ENCODE assay signal across 16 cellular contexts in genomic region chr12:51013441-51013840, GRCh38.
"Had no signal": no experiment of that assay in that cellular context is flagged by ENCODE, and none has a peak within 500 bp of the region (broad histone marks: within the 10 kb centered on the region; RNA-seq: fewer than 3 reads in every experiment).

No MANE protein-coding gene starts in this region.

- H3K36me3 ChIP-seq: brain microvascular endothelial cell, left lung, ovary had no signal

- H3K4me3 ChIP-seq: esophagus squamous epithelium, left lung, ovary had no signal

- DNase-seq: activated CD4-positive, CD25-positive, alpha-beta regulatory T cell treated with anti-CD3 and anti-CD28 coated beads, Interleukin-2, amount 50 U/mL, for 72 hours; activated CD8-positive, alpha-beta memory T cell treated with anti-CD3 and anti-CD28 coated beads, Interleukin-2, amount 50 U/mL, for 4 hours; activated CD8-positive, alpha-beta T cell treated with anti-CD3 and anti-CD28 coated beads for 36 hours; brain microvascular endothelial cell; endodermal cell; esophagus squamous epithelium; foreskin fibroblast; head of caudate nucleus; left lung; mesenchymal stem cell; ovary; stimulated activated CD4-positive, alpha-beta T cell treated with anti-CD3 and anti-CD28 coated beads, Interleukin-15, amount 100 ng/mL, for 24 hours; stimulated activated CD4-positive, alpha-beta T cell treated with anti-CD3 and anti-CD28 coated beads, Interleukin-4, amount 100 ng/mL, for 24 hours had no signal

- H3K9me3 Mint-ChIP-seq: activated CD8-positive, alpha-beta T cell treated with anti-CD3 and anti-CD28 coated beads for 36 hours; activated naive CD4-positive, alpha-beta T cell treated with anti-CD3 and anti-CD28 coated beads, Interleukin-2, amount 50 U/mL, for 24 hours; activated T-helper 2 cell treated with anti-CD3 and anti-CD28 coated beads, Interferon-gamma antibody, Interleukin-2, Interleukin-4, amounts not matched to agents 10 μg/mL and 5 μg/mL and 100 μg/mL, durations not matched to agents 14 hours and 24 hours and 36 hours; endodermal cell; stimulated activated naive CD8-positive, alpha-beta T cell treated with anti-CD3 and anti-CD28 coated beads, Interleukin-15, Interleukin-2, amounts not matched to agents 100 ng/mL and 50 ng/mL, for 24 hours had no signal

- ATAC-seq: activated CD8-positive, alpha-beta T cell treated with anti-CD3 and anti-CD28 coated beads for 36 hours had no signal

- H3K27me3 Mint-ChIP-seq: activated CD8-positive, alpha-beta T cell treated with anti-CD3 and anti-CD28 coated beads for 36 hours; activated naive CD4-positive, alpha-beta T cell treated with anti-CD3 and anti-CD28 coated beads, Interleukin-2, amount 50 U/mL, for 24 hours; stimulated activated naive CD8-positive, alpha-beta T cell treated with anti-CD3 and anti-CD28 coated beads, Interleukin-15, Interleukin-2, amounts not matched to agents 100 ng/mL and 50 ng/mL, for 24 hours had no signal

- H3K4me3 Mint-ChIP-seq: activated CD8-positive, alpha-beta T cell treated with anti-CD3 and anti-CD28 coated beads for 36 hours; activated naive CD4-positive, alpha-beta T cell treated with anti-CD3 and anti-CD28 coated beads, Interleukin-2, amount 50 U/mL, for 24 hours; endodermal cell; stimulated activated naive CD8-positive, alpha-beta T cell treated with anti-CD3 and anti-CD28 coated beads, Interleukin-15, Interleukin-2, amounts not matched to agents 100 ng/mL and 50 ng/mL, for 24 hours had no signal

- H3K27ac Mint-ChIP-seq: activated CD8-positive, alpha-beta T cell treated with anti-CD3 and anti-CD28 coated beads for 36 hours; activated T-helper 2 cell treated with anti-CD3 and anti-CD28 coated beads, Interferon-gamma antibody, Interleukin-2, Interleukin-4, amounts not matched to agents 10 μg/mL and 5 μg/mL and 100 μg/mL, durations not matched to agents 14 hours and 24 hours and 36 hours; endodermal cell; stimulated activated naive CD8-positive, alpha-beta T cell treated with anti-CD3 and anti-CD28 coated beads, Interleukin-15, Interleukin-2, amounts not matched to agents 100 ng/mL and 50 ng/mL, for 24 hours had no signal

- H3K9me3 ChIP-seq: esophagus squamous epithelium, left lung, ovary had no signal

- H3K27ac ChIP-seq: brain microvascular endothelial cell, esophagus squamous epithelium, ovary had no signal

- H3K27me3 ChIP-seq: brain microvascular endothelial cell, esophagus squamous epithelium, left lung, ovary had no signal
